ENCODE assay signal across 18 cellular contexts in the genomic region with DNA sequence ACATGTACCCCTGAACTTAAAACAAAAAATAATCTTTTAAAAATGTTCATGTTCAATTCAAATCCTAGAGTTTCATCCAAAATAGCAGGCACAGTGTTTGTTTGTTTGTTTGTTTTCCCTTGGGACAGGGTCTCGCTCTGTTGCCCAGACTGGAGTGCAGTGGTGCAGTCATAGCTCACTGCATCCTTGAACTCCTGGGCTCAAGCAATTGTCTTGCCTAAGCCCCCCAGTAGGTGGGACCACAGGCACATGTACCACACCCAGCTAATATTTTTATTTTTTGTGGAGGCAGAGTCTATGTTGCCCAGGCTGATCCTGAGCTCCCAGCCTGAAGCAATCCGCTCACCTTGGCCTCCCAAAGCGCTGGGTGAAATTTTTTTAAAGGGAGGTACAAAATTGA.
"Had no signal": no experiment of that assay in that cellular context is flagged by ENCODE, and none has a peak within 500 bp of the region (broad histone marks: within the 10 kb centered on the region; RNA-seq: fewer than 3 reads in every experiment).

No MANE protein-coding gene starts in this region.

- ATAC-seq: activated T-cell treated with anti-CD3 and anti-CD28 coated beads, Interleukin-2, amount 50 U/mL, for 72 hours; left cardiac atrium; naive thymus-derived CD4-positive, alpha-beta T cell had no signal

- H3K4me3 Mint-ChIP-seq: activated T-cell treated with anti-CD3 and anti-CD28 coated beads, Interleukin-2, amount 50 U/mL, for 72 hours; naive thymus-derived CD4-positive, alpha-beta T cell had no signal

- H3K9me3 Mint-ChIP-seq: activated T-cell treated with anti-CD3 and anti-CD28 coated beads, Interleukin-2, amount 50 U/mL, for 72 hours; naive thymus-derived CD4-positive, alpha-beta T cell had no signal

- H3K36me3 ChIP-seq: brain microvascular endothelial cell, prostate gland, right atrium auricular region, thyroid gland had no signal

- H3K4me1 ChIP-seq: prostate gland had no signal

- H3K27ac ChIP-seq: brain microvascular endothelial cell, prostate gland, right atrium auricular region, thyroid gland had no signal

- H3K9me3 ChIP-seq: prostate gland, right atrium auricular region, thyroid gland had no signal

- H3K4me3 ChIP-seq: prostate gland, right atrium auricular region, thyroid gland had no signal

- H3K27ac Mint-ChIP-seq: activated T-cell treated with anti-CD3 and anti-CD28 coated beads, Interleukin-2, amount 50 U/mL, for 72 hours; naive thymus-derived CD4-positive, alpha-beta T cell had no signal

- FAIRE-seq: endothelial cell of umbilical vein, islet of Langerhans had no signal

- H3K36me3 Mint-ChIP-seq: naive thymus-derived CD4-positive, alpha-beta T cell had no signal

- H3K27me3 ChIP-seq: brain microvascular endothelial cell, right atrium auricular region, thyroid gland had no signal

- DNase-seq: activated CD4-positive, CD25-positive, alpha-beta regulatory T cell treated with anti-CD3 and anti-CD28 coated beads, Interleukin-2, amount 50 U/mL, for 72 hours; activated effector memory CD4-positive, alpha-beta T cell treated with anti-CD3 and anti-CD28 coated beads, Interleukin-2, amount 50 U/mL, for 16 hours; activated naive CD4-positive, alpha-beta T cell treated with anti-CD3 and anti-CD28 coated beads, Interleukin-2, amount 50 U/mL, for 16 hours; activated T-cell treated with anti-CD3 and anti-CD28 coated beads, Interleukin-2, amount 50 U/mL, for 72 hours; aorta; brain microvascular endothelial cell; effector CD8-positive, alpha-beta T cell; hippocampal formation; left cardiac atrium; mesendoderm; naive thymus-derived CD4-positive, alpha-beta T cell; stimulated activated CD4-positive, alpha-beta T cell treated with anti-CD3 and anti-CD28 coated beads, Interleukin-2, amount 100 ng/mL, for 24 hours; stimulated activated naive CD4-positive, alpha-beta T cell treated with Interleukin-2 at 50 U/mL for 16 hours; thyroid gland had no signal
